8 cellular contexts compared by ENCODE assay signal in genomic region chr19:41263042-41263849, GRCh38. TPM values are rescaled to one million over a fixed set of nuclear protein-coding genes. Genes with fewer than 3 reads are reported as not detected.
A peak's percentile ranks its signal among the peaks of the same experiment; 100 is the strongest.
DNase-seq lines count a peak whose midpoint lies in the region; ATAC-seq and TF ChIP-seq lines count a peak whose summit lies in the region.

No MANE protein-coding gene starts in this region.

- H3K36me3 ChIP-seq in mucosa of descending colon (ENCODE audit: low read depth): peaks cover 12% of the 10 kb centered on the region

- intact Hi-C loops in mucosa of descending colon (cut with DNase I, micrococcal nuclease): loop anchor here in 1 of 2 donors (5.0 kb wide), 1 partner anchor 61 kb away; no protein-coding TSS in a partner anchor

- H3K4me3 ChIP-seq in mucosa of descending colon: peak overlapping the region; percentile 77

- in situ Hi-C loops in GM13976 (cut with MboI; ENCODE audit: low sequenced_read_pairs, unreplicated experiment): no loop called here

- TF ChIP-seq CTCF in GM13976 (IDR thresholded peaks at IDR 0.05; ENCODE audit: borderline replicate concordance, control extremely low read depth, extremely low read depth, insufficient read depth, missing control alignments): no peak
- no peak for TF ChIP-seq CTCF in mucosa of descending colon (IDR thresholded peaks at IDR 0.05)

- H3K9me3 ChIP-seq in mucosa of descending colon: no peaks in the 10 kb centered on the region

- H3K4me1 ChIP-seq in mucosa of descending colon (ENCODE audit: low read depth): peaks cover 27% of the 10 kb centered on the region

- peak; percentile 40 for DNase-seq in GM13976 (ENCODE audit: low spot score)
- DNase-seq in NCI-H345 (lab: John Stamatoyannopoulos, UW): peak; percentile 26
- DNase-seq in activated CD8-positive, alpha-beta memory T cell treated with anti-CD3 and anti-CD28 coated beads for 1 hour (ENCODE audit: extremely low read depth in 1 of 2, low read depth in 1 of 2): peak; percentile 60 to 81
- peak; percentile 83 for DNase-seq in effector CD8-positive, alpha-beta T cell (lab: John Stamatoyannopoulos, UW)
- DNase-seq in mucosa of descending colon: peak; percentile 76 to 82 (median 79)
- peak; percentile 28 to 66 for DNase-seq in stimulated activated CD8-positive, alpha-beta memory T cell treated with anti-CD3 and anti-CD28 coated beads, Interleukin-4, amount 100 ng/mL, for 1 hour (ENCODE audit: low read depth in 2 of 2, low spot score in 1 of 2)
- DNase-seq in DMS153 treated with DMSO at 0.1 percent for 48 hours (lab: John Stamatoyannopoulos, UW; ENCODE audit: unreplicated experiment): no peak

- ATAC-seq in HG02852 (IDR thresholded peaks at IDR 0.05; ENCODE audit: unreplicated experiment) (peak; percentile 4), mucosa of descending colon (peak; percentile 18)

RNA-seq across cellular contexts. Expression of gene HNRNPUL1, which starts 0.9 kb away (rescaled TPM):
- 100 to 1,000 TPM; 155 to 234 (median 190) TPM for total RNA-seq in mucosa of descending colon

RNA-seq across cellular contexts. Expression of gene AXL, which starts 44.2 kb away (rescaled TPM):
- 10 to 100 TPM in 2 of 3 donors, 1 to 10 TPM in 1; 7.3 to 93.6 (median 19.3) TPM for total RNA-seq in mucosa of descending colon

RNA-seq across cellular contexts. Expression of gene CCDC97, which starts 46.7 kb away (rescaled TPM):
- total RNA-seq in mucosa of descending colon: 10 to 100 TPM; 26.2 to 29.6 (median 27.0) TPM
